1 cellular context compared by ENCODE assay signal in genomic region chr17:5557485-5557884, GRCh38.
TF ChIP-seq lines count a peak whose summit lies in the region.

No MANE protein-coding gene starts in this region.

TF ChIP-seq in WTC11, 78 proteins besides CTCF, POLR2A, EP300 and RAD21 (continued from another document):
- TF ChIP-seq, protein P1, sequence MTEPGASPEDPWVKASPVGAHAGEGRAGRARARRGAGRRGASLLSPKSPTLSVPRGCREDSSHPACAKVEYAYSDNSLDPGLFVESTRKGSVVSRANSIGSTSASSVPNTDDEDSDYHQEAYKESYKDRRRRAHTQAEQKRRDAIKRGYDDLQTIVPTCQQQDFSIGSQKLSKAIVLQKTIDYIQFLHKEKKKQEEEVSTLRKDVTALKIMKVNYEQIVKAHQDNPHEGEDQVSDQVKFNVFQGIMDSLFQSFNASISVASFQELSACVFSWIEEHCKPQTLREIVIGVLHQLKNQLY (CRISPR knock-in tag; IDR thresholded peaks at IDR 0.05) = no peak
- TF ChIP-seq SMAD3 (CRISPR knock-in tag; IDR thresholded peaks at IDR 0.05; ENCODE audit: borderline replicate concordance) = no peak
- TF ChIP-seq ZNF232 (CRISPR knock-in tag; IDR thresholded peaks at IDR 0.05) = no peak
- no peak for TF ChIP-seq FOXP4 (CRISPR knock-in tag; IDR thresholded peaks at IDR 0.05)
- TF ChIP-seq, protein P2, sequence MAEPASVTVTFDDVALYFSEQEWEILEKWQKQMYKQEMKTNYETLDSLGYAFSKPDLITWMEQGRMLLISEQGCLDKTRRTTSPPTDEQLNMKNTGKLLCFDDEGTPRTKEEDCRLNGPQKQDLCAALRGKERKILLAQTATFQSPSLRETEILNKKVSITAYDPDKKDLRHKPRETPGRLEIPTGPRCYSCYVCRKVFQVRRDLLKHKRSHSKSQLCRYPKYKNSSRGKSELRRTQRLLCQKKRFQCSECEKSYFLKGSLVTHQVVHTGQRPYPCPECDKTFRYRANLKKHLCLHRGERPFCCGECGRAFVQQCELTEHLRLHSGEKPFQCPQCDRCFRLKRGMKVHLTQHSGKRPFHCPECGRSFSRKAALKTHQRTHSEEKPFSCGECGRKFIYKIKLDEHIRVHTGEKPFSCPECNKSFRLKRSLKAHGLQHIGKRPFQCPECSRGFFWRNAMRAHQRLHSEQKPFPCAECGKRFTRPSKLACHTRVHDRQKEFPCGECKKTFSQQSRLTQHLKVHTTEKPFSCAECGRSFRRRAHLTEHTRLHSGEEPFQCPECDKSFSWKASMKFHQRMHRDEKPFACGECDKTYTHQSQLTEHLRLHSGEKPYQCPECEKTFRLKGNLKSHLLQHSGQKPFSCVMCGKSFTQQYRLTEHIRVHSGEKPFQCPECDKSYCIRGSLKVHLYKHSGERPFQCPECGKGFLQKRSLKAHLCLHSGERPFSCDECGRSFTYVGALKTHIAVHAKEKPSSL (CRISPR knock-in tag; conservative IDR thresholded peaks at IDR 0.05) = no peak
- TF ChIP-seq ZBTB21 (CRISPR knock-in tag; IDR thresholded peaks at IDR 0.05; ENCODE audit: borderline replicate concordance) = no peak
